ENCODE assay signal across 1 cellular context in genomic region chr11:33926954-33927552, GRCh38.
TF ChIP-seq lines count a peak whose summit lies in the region.

No MANE protein-coding gene starts in this region.

TF ChIP-seq in H1, 55 proteins besides CTCF, POLR2A, EP300 and RAD21:
- TF ChIP-seq GABPA (IDR thresholded peaks at IDR 0.05; ENCODE audit: borderline replicate concordance, insufficient read depth, low read length): no peak
- TF ChIP-seq KDM5A (IDR thresholded peaks at IDR 0.05; ENCODE audit: low read length): no peak
- TF ChIP-seq BRCA1 (IDR thresholded peaks at IDR 0.05; ENCODE audit: low read depth, low read length): no peak
- no peak for TF ChIP-seq ZNF274 (IDR thresholded peaks at IDR 0.05; ENCODE audit: borderline replicate concordance, extremely low read depth, low read length)
- no peak for TF ChIP-seq MAFK (IDR thresholded peaks at IDR 0.05; ENCODE audit: low read depth, low read length)
- no peak for TF ChIP-seq GTF2F1 (IDR thresholded peaks at IDR 0.05; ENCODE audit: borderline replicate concordance, low read depth, low read length)
- TF ChIP-seq SP2 (IDR thresholded peaks at IDR 0.05; ENCODE audit: low read length): no peak
- no peak for TF ChIP-seq RNF2 (IDR thresholded peaks at IDR 0.05; ENCODE audit: borderline replicate concordance, low read depth, low read length, missing control alignments, poor library complexity, severe bottlenecking)
- no peak for TF ChIP-seq SIN3A (conservative IDR thresholded peaks at IDR 0.05 in 1 of 2, IDR thresholded peaks at IDR 0.05 in 1 of 2; ENCODE audit: low read depth in 1 of 2, low read length in 2 of 2)
- TF ChIP-seq YY1 (IDR thresholded peaks at IDR 0.05; ENCODE audit: low read depth, low read length): no peak
- TF ChIP-seq RBBP5 (IDR thresholded peaks at IDR 0.05; ENCODE audit: borderline replicate concordance, low read depth, low read length): no peak
- TF ChIP-seq HDAC2 (IDR thresholded peaks at IDR 0.05; ENCODE audit: borderline replicate concordance in 1 of 2, low read depth in 2 of 2, low read length in 2 of 2): no peak
